ENCODE assay signal across 11 cellular contexts in the genomic region with DNA sequence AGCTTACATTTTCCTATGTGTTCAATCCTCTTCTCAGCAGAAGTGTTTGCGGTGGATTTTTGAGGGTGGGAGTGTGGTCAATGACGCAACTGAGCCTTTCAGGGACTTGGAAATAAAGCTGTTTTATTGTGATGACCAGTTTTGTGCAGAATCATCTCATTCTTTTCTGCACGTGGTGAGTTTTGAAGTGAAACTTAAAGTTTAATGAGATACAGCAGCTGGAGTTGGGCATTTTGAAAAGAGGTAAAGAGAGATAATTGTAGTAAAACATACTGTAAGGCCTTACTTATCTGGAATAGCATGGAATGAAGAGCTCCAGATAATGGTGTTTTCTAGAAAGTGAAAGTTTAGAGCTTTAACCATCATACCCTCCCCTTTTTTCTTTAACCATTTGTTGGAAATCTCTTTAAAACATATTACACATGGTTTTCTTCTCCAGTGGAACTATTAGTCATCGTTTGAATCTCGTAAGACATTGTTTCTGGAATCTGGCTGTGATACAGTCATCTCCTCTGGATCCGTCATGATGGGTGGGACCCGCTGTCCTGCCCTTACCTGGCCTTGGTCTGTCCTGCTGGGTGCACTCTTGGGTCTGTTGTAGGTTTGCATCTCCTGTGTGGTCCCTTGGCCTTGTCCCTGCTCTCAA. TPM values are rescaled to one million over a fixed set of nuclear protein-coding genes. Genes with fewer than 3 reads are reported as not detected.
DNase-seq lines count a peak whose midpoint lies in the region; ATAC-seq, FAIRE-seq and TF ChIP-seq lines count a peak whose summit lies in the region.
"Had no signal": no experiment of that assay in that cellular context is flagged by ENCODE, and none has a peak within 500 bp of the region (broad histone marks: within the 10 kb centered on the region; RNA-seq: fewer than 3 reads in every experiment).

No MANE protein-coding gene starts in this region.

- peak overlapping the region; percentile 41; the same call in 1 of the 2 replicates for H3K23ac ChIP-seq in IMR-90 (ENCODE audit: low read depth, low read length)

- H4K8ac ChIP-seq in IMR-90 (ENCODE audit: low read depth in 2 of 2, low read length in 2 of 2): peak overlapping the region in 1 of 2 experiments; percentile 33; a peak in 1 of 4 replicates

- CTCF ChIA-PET in IMR-90 (lab: Yijun Ruan, JAX): no interaction called here

- no peak overlapping the region for H2BK5ac ChIP-seq in IMR-90 (ENCODE audit: low read depth, low read length, poor library complexity, severe bottlenecking)

- H3K4me2 ChIP-seq in IMR-90 (ENCODE audit: low read depth, low read length) (peak overlapping the region; percentile 95), astrocyte (ENCODE audit: low read length) (peak overlapping the region; percentile 81)

- H3K79me1 ChIP-seq in IMR-90 (ENCODE audit: low read depth in 1 of 2, low read length in 2 of 2): peaks cover 20 to 29% of the 10 kb centered on the region in 2 experiments

- peak in 1 of 2 donors; percentile 30 for TF ChIP-seq EP300 in tibial nerve (IDR thresholded peaks at IDR 0.05)

- no peaks in the 10 kb centered on the region for H3K36me3 ChIP-seq in IMR-90 (ENCODE audit: control insufficient read depth, insufficient read depth, low read length)
- no peaks in the 10 kb centered on the region for H3K36me3 ChIP-seq in astrocyte (ENCODE audit: insufficient read depth, low read length)
- H3K36me3 ChIP-seq in tibial nerve: no peaks in the 10 kb centered on the region
- no peaks in the 10 kb centered on the region for H3K36me3 ChIP-seq in effector memory CD4-positive, alpha-beta T cell (ENCODE audit: control insufficient read depth, insufficient read depth, low read length)

- TF ChIP-seq POLR2A in IMR-90 (IDR thresholded peaks at IDR 0.05; ENCODE audit: low read depth, low read length) (no peak), tibial nerve (IDR thresholded peaks at IDR 0.05) (no peak)

- H3K4me3 ChIP-seq in IMR-90 (ENCODE audit: insufficient read depth, low read depth, low read length) (peak overlapping the region; percentile 26; the same call in 1 of the 2 replicates), astrocyte (ENCODE audit: insufficient read depth, low read depth, low read length) (peak overlapping the region; percentile 32), tibial nerve (peak overlapping the region in 1 of 4 donors; percentile 19)
- H3K4me3 ChIP-seq in effector memory CD4-positive, alpha-beta T cell (ENCODE audit: insufficient read depth, low read depth, low read length, poor library complexity, severe bottlenecking): no peak overlapping the region

- 0 out of 2 replicates have a peak overlapping the region, but pooled peaks have one; percentile 11 for H2BK120ac ChIP-seq in IMR-90 (ENCODE audit: low read depth, low read length)

- peak overlapping the region; percentile 44 for H3K4ac ChIP-seq in IMR-90 (ENCODE audit: low read depth, low read length)

- H3K18ac ChIP-seq in IMR-90 (ENCODE audit: low read depth, low read length): peak overlapping the region; percentile 16; the same call in 1 of the 2 replicates

- H3K27ac ChIP-seq in IMR-90 (ENCODE audit: insufficient read depth, low read length): no peak overlapping the region
- peak overlapping the region; percentile 46 for H3K27ac ChIP-seq in astrocyte (ENCODE audit: low read depth, low read length)
- H3K27ac ChIP-seq in tibial nerve: peak overlapping the region in 3 of 4 donors; percentile 46 to 67 (median 47)
- no peak overlapping the region for H3K27ac ChIP-seq in effector memory CD4-positive, alpha-beta T cell (ENCODE audit: insufficient read depth, low read length, poor library complexity, severe bottlenecking)

- dilution Hi-C loops in IMR-90 (cut with HindIII; ENCODE audit: low sequenced_read_pairs, unreplicated experiment): no loop called here

- no peak for TF ChIP-seq RAD21 in IMR-90 (IDR thresholded peaks at IDR 0.05; ENCODE audit: low read length)

- H3K9me3 ChIP-seq in IMR-90 (ENCODE audit: control insufficient read depth, insufficient read depth, low read length): no peaks in the 10 kb centered on the region
- H3K9me3 ChIP-seq in astrocyte (ENCODE audit: insufficient read depth, low read depth, low read length): no peaks in the 10 kb centered on the region
- no peaks in the 10 kb centered on the region for H3K9me3 ChIP-seq in tibial nerve
- H3K9me3 ChIP-seq in effector memory CD4-positive, alpha-beta T cell (ENCODE audit: control insufficient read depth, low read length): no peaks in the 10 kb centered on the region

- no peak overlapping the region for H3K4me3 Mint-ChIP-seq in astrocyte (ENCODE audit: unreplicated experiment)

- H4K20me1 ChIP-seq in IMR-90 (ENCODE audit: insufficient read depth, low read length) (peaks cover 15% of the 10 kb centered on the region), astrocyte (ENCODE audit: insufficient read depth, low read length) (peaks cover 4% of the 10 kb centered on the region)

- no TSS peak for BruUV-seq in IMR-90 (replicated peaks; lab: Mats Ljungman, UMichigan)

- no peaks in the 10 kb centered on the region for H3K36me3 Mint-ChIP-seq in astrocyte (ENCODE audit: low read depth, unreplicated experiment)

- H2BK20ac ChIP-seq in IMR-90 (ENCODE audit: low read depth, low read length): peak overlapping the region; percentile 46

- TF ChIP-seq CTCF in IMR-90 (conservative IDR thresholded peaks at IDR 0.05; ENCODE audit: low read depth, low read length) (no peak), astrocyte (IDR thresholded peaks at IDR 0.05; ENCODE audit: insufficient read depth, low read depth, low read length) (no peak), tibial nerve (IDR thresholded peaks at IDR 0.05) (no peak)

- WGBS in IMR-90 (ENCODE audit: extremely low coverage in 2 of 2, insufficient read length in 1 of 2), 2 experiments: 6% methylated on average over 3 of the region's 7 CpGs; no CpG with 5 or more reads in 1 of the 2 experiments
- 39% methylated on average over 7 of the region's 7 CpGs for WGBS in tibial nerve, 2 donors

- H3K4me1 Mint-ChIP-seq in astrocyte (ENCODE audit: low read depth, unreplicated experiment): peaks cover 20% of the 10 kb centered on the region

- H2AK9ac ChIP-seq in IMR-90 (replicated peaks; ENCODE audit: low read depth, low read length, poor library complexity): peak overlapping the region; percentile 17

- DNase-seq in IMR-90: peak; percentile 82
- peak; percentile 81 for DNase-seq in astrocyte (ENCODE audit: low read depth)
- peak; percentile 17 for DNase-seq in kidney tubule cell (ENCODE audit: low spot score)
- no peak for DNase-seq in tibial nerve (ENCODE audit: low spot score in 2 of 2)
- DNase-seq in hippocampal formation (lab: John Stamatoyannopoulos, UW): no peak
- DNase-seq in effector memory CD4-positive, alpha-beta T cell: no peak
- no peak for DNase-seq in Right ventricle myocardium inferior (ENCODE audit: missing footprints)
- DNase-seq: midbrain, NCI-H2171 treated with DMSO at 0.1 percent for 48 hours had no signal

- no peak overlapping the region for H2BK15ac ChIP-seq in IMR-90 (ENCODE audit: low read depth, low read length)

- H3K4me1 ChIP-seq in IMR-90 (ENCODE audit: control insufficient read depth, insufficient read depth, low read length) (peaks cover 9% of the 10 kb centered on the region), astrocyte (ENCODE audit: insufficient read depth, low read length) (peaks cover 10% of the 10 kb centered on the region), tibial nerve (peaks cover 0 to 57% (median 10%) of the 10 kb centered on the region in 4 donors)
- H3K4me1 ChIP-seq in effector memory CD4-positive, alpha-beta T cell (ENCODE audit: control insufficient read depth, insufficient read depth, low read length, poor library complexity, severe bottlenecking): peaks cover 12% of the 10 kb centered on the region

- FAIRE-seq in astrocyte (lab: Jason Lieb, UNC): no peak

- no peaks in the 10 kb centered on the region for H3K27me3 Mint-ChIP-seq in astrocyte (ENCODE audit: low read depth, unreplicated experiment)

- ATAC-seq in IMR-90 (ENCODE audit: low read depth) (peak; percentile 92), GM21526 (IDR thresholded peaks at IDR 0.05; ENCODE audit: low FRiP score, unreplicated experiment) (no peak), Right ventricle myocardium inferior (no peak)

- H3K14ac ChIP-seq in IMR-90 (replicated peaks; ENCODE audit: low read depth, low read length): peak overlapping the region; percentile 57

- peak overlapping the region; percentile 46; the same call in 1 of the 2 replicates for H4K5ac ChIP-seq in IMR-90 (ENCODE audit: low read depth, low read length)

- H3K9me1 ChIP-seq in IMR-90 (ENCODE audit: insufficient read depth, low read length): peaks cover 12% of the 10 kb centered on the region

- H3K79me2 ChIP-seq in astrocyte (ENCODE audit: insufficient read depth, low read length): peaks cover 9% of the 10 kb centered on the region

- in situ Hi-C loops in IMR-90 (cut with MboI; ENCODE audit: low sequenced_read_pairs): no loop called here

- H3K27ac Mint-ChIP-seq in astrocyte (ENCODE audit: unreplicated experiment): peak overlapping the region; percentile 80
- H3K27ac Mint-ChIP-seq: activated T-helper 2 cell treated with anti-CD3 and anti-CD28 coated beads, Interferon-gamma antibody, Interleukin-2, Interleukin-4, amounts not matched to agents 10 μg/mL and 5 μg/mL and 100 μg/mL, durations not matched to agents 14 hours and 24 hours and 36 hours had no signal

- H4K91ac ChIP-seq in IMR-90 (ENCODE audit: insufficient read depth, low read depth, low read length): no peak overlapping the region

- H3K9me3 Mint-ChIP-seq in astrocyte (ENCODE audit: unreplicated experiment): peaks cover 3% of the 10 kb centered on the region
- H3K9me3 Mint-ChIP-seq: activated T-helper 2 cell treated with anti-CD3 and anti-CD28 coated beads, Interferon-gamma antibody, Interleukin-2, Interleukin-4, amounts not matched to agents 10 μg/mL and 5 μg/mL and 100 μg/mL, durations not matched to agents 14 hours and 24 hours and 36 hours had no signal

- POLR2A ChIA-PET in IMR-90 (lab: Charles Lee; ENCODE audit: unreplicated experiment): no interaction called here

- intact Hi-C loops in IMR-90 (cut with micrococcal nuclease): no loop called here
- intact Hi-C loops in Right ventricle myocardium inferior (cut with DNase I): no loop called here

- H2AFZ ChIP-seq in IMR-90 (replicated peaks; ENCODE audit: low read length, poor library complexity) (peak overlapping the region; percentile 71), astrocyte (ENCODE audit: low read depth, low read length) (peak overlapping the region; percentile 48)

- no peaks in the 10 kb centered on the region for H3K27me3 ChIP-seq in IMR-90 (ENCODE audit: control insufficient read depth, insufficient read depth, low read length)
- H3K27me3 ChIP-seq in astrocyte (ENCODE audit: insufficient read depth, low read length): no peaks in the 10 kb centered on the region
- H3K27me3 ChIP-seq in tibial nerve: no peaks in the 10 kb centered on the region
- no peaks in the 10 kb centered on the region for H3K27me3 ChIP-seq in effector memory CD4-positive, alpha-beta T cell (replicated peaks; ENCODE audit: control insufficient read depth, insufficient read depth, low read length, poor library complexity, severe bottlenecking)

- 0 out of 2 replicates have a peak overlapping the region, but pooled peaks have one; percentile 45 for H2AK5ac ChIP-seq in IMR-90 (ENCODE audit: low read depth, low read length)

- H3K9ac ChIP-seq in IMR-90 (ENCODE audit: low read depth, low read length) (peak overlapping the region; percentile 48), astrocyte (ENCODE audit: low read length) (peak overlapping the region; percentile 57)

- H3K56ac ChIP-seq in IMR-90 (ENCODE audit: extremely low read depth, insufficient read depth, low read length): no peak overlapping the region

RNA-seq across cellular contexts. Expression of gene UST, which starts 29.6 kb away (rescaled TPM):
- total RNA-seq in IMR-90 (2012; rRNA removed) (13.8 and 14.4 TPM in 2 replicates), astrocyte (15.3 and 18.0 TPM in 2 replicates), tibial nerve (10 to 100 TPM; 13.5 to 47.1 (median 33.0) TPM), Right ventricle myocardium inferior (4.4 TPM)
- polyA plus RNA-seq in IMR-90 (2012; rRNA removed): 6.6 and 7.7 TPM in 2 replicates
- 2.8 and 5.4 TPM in 2 replicates for polyA plus RNA-seq in IMR-90 (2012; cell fraction: cytosol; rRNA removed)
- 1.2 and 5.5 TPM in 2 replicates for polyA plus RNA-seq in IMR-90 (2012; cell fraction: nucleus; rRNA removed; ENCODE audit: low replicate concordance)

Comparison
In these comparisons a context has a peak if more than half of its experiments do, and no peak if none do; other contexts are left out.
1. DNase-seq: peak in IMR-90 (single experiment), astrocyte (single experiment) and kidney tubule cell (single experiment); none in tibial nerve (0 of 2), hippocampal formation (0 of 2), effector memory CD4-positive, alpha-beta T cell (0 of 3) and Right ventricle myocardium inferior (single experiment).
2. H3K27ac ChIP-seq: peak in astrocyte (single experiment) and tibial nerve (3 of 4); none in IMR-90 (single experiment) and effector memory CD4-positive, alpha-beta T cell (single experiment).